ENCODE assay signal across 26 cellular contexts in genomic region chr15:45662375-45662774, GRCh38.
"Had no signal": no experiment of that assay in that cellular context is flagged by ENCODE, and none has a peak within 500 bp of the region (broad histone marks: within the 10 kb centered on the region; RNA-seq: fewer than 3 reads in every experiment).

No MANE protein-coding gene starts in this region.

- H3K9me3 Mint-ChIP-seq: activated B cell treated with CpG ODN at 0.5 μM for 24 hours; activated T-cell treated with anti-CD3 and anti-CD28 coated beads, Interleukin-2, amount 50 U/mL, for 24 hours; activated T-helper 17 cell treated with anti-CD3 and anti-CD28 coated beads, Interleukin-2, amount 50 U/mL, for 72 hours; natural killer cell; T-helper 1 cell treated with Interleukin-12 subunit alpha and Interleukin-12 subunit beta and Interleukin-4 antibody, amounts not matched to agents 30 μg/mL and 1 μg/mL, for 36 hours had no signal

- H3K9me3 ChIP-seq: colonic mucosa, gastroesophageal sphincter, heart right ventricle, prostate gland, spleen, upper lobe of right lung had no signal

- H3K4me3 ChIP-seq: colonic mucosa, dorsolateral prefrontal cortex, gastroesophageal sphincter, heart right ventricle, prostate gland, spleen, upper lobe of right lung had no signal

- H3K27me3 ChIP-seq: colonic mucosa, dorsolateral prefrontal cortex, gastroesophageal sphincter, heart right ventricle, spleen, upper lobe of right lung had no signal

- H3K27ac Mint-ChIP-seq: activated B cell treated with CpG ODN at 0.5 μM for 24 hours; activated CD4-positive, alpha-beta T cell treated with anti-CD3 and anti-CD28 coated beads for 36 hours; activated naive CD8-positive, alpha-beta T cell; activated T-cell treated with anti-CD3 and anti-CD28 coated beads, Interleukin-2, amount 50 U/mL, for 24 hours; natural killer cell; T-helper 1 cell treated with Interleukin-12 subunit alpha and Interleukin-12 subunit beta and Interleukin-4 antibody, amounts not matched to agents 30 μg/mL and 1 μg/mL, for 36 hours had no signal

- H3K27me3 Mint-ChIP-seq: activated B cell treated with CpG ODN at 0.5 μM for 24 hours; activated CD4-positive, alpha-beta T cell treated with anti-CD3 and anti-CD28 coated beads for 36 hours; activated naive CD8-positive, alpha-beta T cell; activated T-cell treated with anti-CD3 and anti-CD28 coated beads, Interleukin-2, amount 50 U/mL, for 24 hours; activated T-helper 17 cell treated with anti-CD3 and anti-CD28 coated beads, Interleukin-2, amount 50 U/mL, for 72 hours had no signal

- ATAC-seq: activated CD4-positive, alpha-beta T cell treated with anti-CD3 and anti-CD28 coated beads for 36 hours; activated T-helper 17 cell treated with anti-CD3 and anti-CD28 coated beads, Interleukin-2, amount 50 U/mL, for 72 hours; gastroesophageal sphincter; heart right ventricle; left ventricle myocardium superior; natural killer cell; stimulated activated naive CD8-positive, alpha-beta T cell treated with anti-CD3 and anti-CD28 coated beads, Interleukin-15, Interleukin-2, amounts not matched to agents 100 U/mL and 50 U/mL, for 24 hours; upper lobe of right lung had no signal

- H3K4me3 Mint-ChIP-seq: activated B cell treated with CpG ODN at 0.5 μM for 24 hours; activated CD4-positive, alpha-beta T cell treated with anti-CD3 and anti-CD28 coated beads for 36 hours; activated naive CD8-positive, alpha-beta T cell; activated T-cell treated with anti-CD3 and anti-CD28 coated beads, Interleukin-2, amount 50 U/mL, for 24 hours; activated T-helper 17 cell treated with anti-CD3 and anti-CD28 coated beads, Interleukin-2, amount 50 U/mL, for 72 hours; natural killer cell; T-helper 1 cell treated with Interleukin-12 subunit alpha and Interleukin-12 subunit beta and Interleukin-4 antibody, amounts not matched to agents 30 μg/mL and 1 μg/mL, for 36 hours had no signal

- DNase-seq: activated B cell treated with CpG ODN at 0.5 μM for 24 hours; activated CD4-positive, alpha-beta T cell treated with anti-CD3 and anti-CD28 coated beads for 36 hours; activated CD4-positive, alpha-beta T cell treated with anti-CD3 and anti-CD28 coated beads, Interleukin-2, amount 50 U/mL, for 4 hours; activated CD8-positive, alpha-beta memory T cell treated with anti-CD3 and anti-CD28 coated beads for 24 hours; activated CD8-positive, alpha-beta memory T cell treated with anti-CD3 and anti-CD28 coated beads, Interleukin-2, amount 50 U/mL, for 4 hours; activated naive CD4-positive, alpha-beta T cell; activated T-cell treated with anti-CD3 and anti-CD28 coated beads, Interleukin-2, amount 50 U/mL, for 24 hours; amygdala; colonic mucosa; dorsolateral prefrontal cortex; heart right ventricle; left ventricle myocardium superior; mammary epithelial cell; midbrain; natural killer cell; spleen; stimulated activated CD4-positive, alpha-beta T cell treated with anti-CD3 and anti-CD28 coated beads, Interleukin-4, amount 100 ng/mL, for 24 hours; stimulated activated naive CD8-positive, alpha-beta T cell treated with anti-CD3 and anti-CD28 coated beads, Interleukin-15, Interleukin-2, amounts not matched to agents 100 U/mL and 50 U/mL, for 24 hours; T1000; upper lobe of right lung had no signal

- H3K27ac ChIP-seq: colonic mucosa, dorsolateral prefrontal cortex, epithelial cell of prostate, gastroesophageal sphincter, heart right ventricle, prostate gland, spleen, upper lobe of right lung had no signal
